ENCODE assay signal across 9 cellular contexts in the genomic region with DNA sequence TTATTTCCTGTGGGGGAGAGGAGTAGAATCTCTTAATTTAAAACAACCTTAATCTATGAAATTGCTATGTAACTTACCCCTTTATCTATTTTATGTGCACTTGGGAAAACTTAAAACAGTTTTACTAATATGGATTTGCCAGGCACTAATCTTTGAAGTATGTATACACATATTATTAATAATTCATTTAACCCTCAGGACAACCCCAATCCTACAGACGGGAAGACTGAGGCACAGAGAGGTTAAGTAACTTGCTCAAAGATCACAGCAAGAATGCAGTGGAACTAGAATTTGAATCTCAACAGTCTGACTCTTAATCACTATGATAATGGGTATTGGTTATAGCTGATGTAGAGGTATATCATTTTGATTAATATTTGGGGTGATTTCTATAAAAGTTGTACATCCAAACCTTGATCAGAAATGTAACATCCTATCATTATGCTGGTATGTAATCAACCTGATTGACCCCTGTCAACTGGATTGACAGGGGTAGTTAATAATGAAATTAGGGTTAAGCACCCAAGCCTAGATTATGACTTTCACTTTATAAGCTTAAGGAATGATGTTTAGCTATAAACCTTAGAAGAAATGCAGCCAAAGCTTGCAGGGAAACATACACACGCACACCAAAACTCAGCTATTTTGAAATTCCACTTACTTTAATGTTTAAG. TPM values are rescaled to one million over a fixed set of nuclear protein-coding genes. Genes with fewer than 3 reads are reported as not detected.
DNase-seq lines count a peak whose midpoint lies in the region; ATAC-seq and TF ChIP-seq lines count a peak whose summit lies in the region.
"Had no signal": no experiment of that assay in that cellular context is flagged by ENCODE, and none has a peak within 500 bp of the region (broad histone marks: within the 10 kb centered on the region; RNA-seq: fewer than 3 reads in every experiment).

No MANE protein-coding gene starts in this region.

- H3K4me3 ChIP-seq in ACC112 (ENCODE audit: low read depth, low read length), result peak overlapping the region; percentile 95
- H3K4me3 ChIP-seq in HEK293 (ENCODE audit: low read depth, low read length), result peak overlapping the region; percentile 88
- peak overlapping the region; percentile 76 to 100 (median 77) for H3K4me3 ChIP-seq in breast epithelium
- H3K4me3 ChIP-seq in naive thymus-derived CD4-positive, alpha-beta T cell (ENCODE audit: low read length), result no peak overlapping the region
- no peak overlapping the region for H3K4me3 ChIP-seq in SJCRH30

- H3K9me3 Mint-ChIP-seq in naive thymus-derived CD4-positive, alpha-beta T cell, result peaks cover 0 to 2% (median 0%) of the 10 kb centered on the region in 11 donors

- H3K79me2 ChIP-seq in ACC112 (ENCODE audit: control insufficient read depth, insufficient read depth, low read length, unreplicated experiment), result no peaks in the 10 kb centered on the region

- peak overlapping the region in 9 of 10 donors; percentile 86 to 96 (median 94) for H3K4me3 Mint-ChIP-seq in naive thymus-derived CD4-positive, alpha-beta T cell

- H3K27me3 ChIP-seq in ACC112 (ENCODE audit: insufficient read depth, low read length) (no peaks in the 10 kb centered on the region), breast epithelium (no peaks in the 10 kb centered on the region), SJCRH30 (no peaks in the 10 kb centered on the region)
- H3K27me3 ChIP-seq in naive thymus-derived CD4-positive, alpha-beta T cell (ENCODE audit: control insufficient read depth in 2 of 2, insufficient read depth in 2 of 2, low read length in 2 of 2), result no peaks in the 10 kb centered on the region

- H3K27ac Mint-ChIP-seq in naive thymus-derived CD4-positive, alpha-beta T cell, result peak overlapping the region in 4 of 9 donors; percentile 73 to 93 (median 86)

- no peaks in the 10 kb centered on the region for H3K9me3 ChIP-seq in HEK293 (ENCODE audit: control insufficient read depth, insufficient read depth, low read depth, low read length)
- no peaks in the 10 kb centered on the region for H3K9me3 ChIP-seq in breast epithelium
- no peaks in the 10 kb centered on the region for H3K9me3 ChIP-seq in naive thymus-derived CD4-positive, alpha-beta T cell (ENCODE audit: control insufficient read depth in 2 of 3, low read length in 3 of 3)
- no peaks in the 10 kb centered on the region for H3K9me3 ChIP-seq in SJCRH30 (replicated peaks)

- no peak for TF ChIP-seq POLR2A in breast epithelium (IDR thresholded peaks at IDR 0.05)

- POLR2A ChIA-PET in HEK293 (lab: Yijun Ruan, JAX), result interaction anchor here (1.0 kb wide), 1 partner anchor 392 kb away, joined by 3 read pairs; no protein-coding TSS in a partner anchor
- POLR2A ChIA-PET in naive thymus-derived CD4-positive, alpha-beta T cell (lab: Charles Lee), result interaction anchor here (0.7 kb wide), 2 partner anchors 92 to 388 kb away, joined by 3 to 4 read pairs; no protein-coding TSS in a partner anchor

- TF ChIP-seq CTCF in HEK293 (tag by site-specific recombination; IDR thresholded peaks at IDR 0.05) (no peak), breast epithelium (IDR thresholded peaks at IDR 0.05) (no peak)

- H3K27ac ChIP-seq in ACC112 (ENCODE audit: low read depth, low read length), result no peak overlapping the region
- H3K27ac ChIP-seq in HEK293 (ENCODE audit: extremely low read depth, low read depth, low read length), result no peak overlapping the region; the same call in 1 of the 2 replicates
- peak overlapping the region; percentile 92 to 100 for H3K27ac ChIP-seq in breast epithelium
- H3K27ac ChIP-seq in naive thymus-derived CD4-positive, alpha-beta T cell (ENCODE audit: low read depth, low read length), result no peak overlapping the region
- no peak overlapping the region for H3K27ac ChIP-seq in SJCRH30

- no peak for DNase-seq in breast epithelium (ENCODE audit: low spot score in 2 of 2)
- DNase-seq in naive thymus-derived CD4-positive, alpha-beta T cell, result no peak
- no peak for DNase-seq in SJCRH30
- DNase-seq in NCI-H187 treated with DMSO at 0.1 percent for 48 hours (lab: John Stamatoyannopoulos, UW), result no peak
- DNase-seq: DND-41 had no signal

- no peak for ATAC-seq in naive thymus-derived CD4-positive, alpha-beta T cell
- ATAC-seq in HG03457 (IDR thresholded peaks at IDR 0.05; ENCODE audit: unreplicated experiment) (no peak), GM18909 (IDR thresholded peaks at IDR 0.05; ENCODE audit: poor library complexity, unreplicated experiment) (no peak)

- CTCF ChIA-PET in HEK293 (lab: Yijun Ruan, JAX), result interaction anchor here (0.8 to 6.8 kb wide), 14 partner anchors 9 to 421 kb away, joined by 3 to 211 read pairs (median 7); no protein-coding TSS in a partner anchor
- CTCF ChIA-PET in naive thymus-derived CD4-positive, alpha-beta T cell (lab: Charles Lee), result interaction anchor here (1.1 to 1.7 kb wide), 3 partner anchors 12 to 93 kb away, joined by 3 to 4 read pairs (median 3); no protein-coding TSS in a partner anchor

- H3K4me1 Mint-ChIP-seq in naive thymus-derived CD4-positive, alpha-beta T cell, result peaks cover 7 to 15% (median 11%) of the 10 kb centered on the region in 7 donors

- H3K36me3 ChIP-seq in ACC112 (ENCODE audit: insufficient read depth, low read length) (no peaks in the 10 kb centered on the region), HEK293 (ENCODE audit: control insufficient read depth in 2 of 2, insufficient read depth in 1 of 2, low read length in 2 of 2) (peaks cover 0 to 7% of the 10 kb centered on the region in 2 experiments; a peak in 1 of 3 replicates), breast epithelium (no peaks in the 10 kb centered on the region), SJCRH30 (no peaks in the 10 kb centered on the region)
- H3K36me3 ChIP-seq in naive thymus-derived CD4-positive, alpha-beta T cell (ENCODE audit: control insufficient read depth in 2 of 3, insufficient read depth in 3 of 3, low read length in 3 of 3), result no peaks in the 10 kb centered on the region

- H3K4me1 ChIP-seq in ACC112 (ENCODE audit: control insufficient read depth, insufficient read depth, low read length, unreplicated experiment) (peaks cover 29% of the 10 kb centered on the region), HEK293 (ENCODE audit: control insufficient read depth, insufficient read depth, low read length) (peaks cover 7% of the 10 kb centered on the region; the same call in 1 of the 2 replicates), breast epithelium (peaks cover 0 to 3% of the 10 kb centered on the region in 2 donors), SJCRH30 (no peaks in the 10 kb centered on the region)
- H3K4me1 ChIP-seq in naive thymus-derived CD4-positive, alpha-beta T cell (ENCODE audit: control insufficient read depth in 2 of 2, insufficient read depth in 2 of 2, low read length in 2 of 2), result peaks cover 0 to 8% of the 10 kb centered on the region in 2 donors

- intact Hi-C loops in breast epithelium (cut with DNase I; ENCODE audit: low total_unique reads), result no loop called here
- intact Hi-C loops in naive thymus-derived CD4-positive, alpha-beta T cell (cut with micrococcal nuclease), result loop anchor here (5.0 kb wide), 4 partner anchors 388 to 1388 kb away; a partner anchor contains a TSS

- H2AFZ ChIP-seq in ACC112 (ENCODE audit: low read length, unreplicated experiment), result peak overlapping the region; percentile 99

- H3K27me3 Mint-ChIP-seq in naive thymus-derived CD4-positive, alpha-beta T cell, result peaks cover 0 to 30% (median 0%) of the 10 kb centered on the region in 5 donors

- peaks cover 0 to 5% (median 0%) of the 10 kb centered on the region in 5 donors for H3K36me3 Mint-ChIP-seq in naive thymus-derived CD4-positive, alpha-beta T cell

TF ChIP-seq in HEK293, 187 proteins besides CTCF, POLR2A, EP300 and RAD21:
- TF ChIP-seq ZNF175 (tag by site-specific recombination; IDR thresholded peaks at IDR 0.05) (no peak), ZNF184 (tag by site-specific recombination; IDR thresholded peaks at IDR 0.05) (no peak), ZNF664 (tag by site-specific recombination; IDR thresholded peaks at IDR 0.05) (peak; percentile 85), ZNF311 (tag by site-specific recombination; IDR thresholded peaks at IDR 0.05; ENCODE audit: borderline replicate concordance) (no peak), HOXA7 (CRISPR knock-in tag; IDR thresholded peaks at IDR 0.05; ENCODE audit: borderline replicate concordance) (no peak)
- TF ChIP-seq, protein P1, sequence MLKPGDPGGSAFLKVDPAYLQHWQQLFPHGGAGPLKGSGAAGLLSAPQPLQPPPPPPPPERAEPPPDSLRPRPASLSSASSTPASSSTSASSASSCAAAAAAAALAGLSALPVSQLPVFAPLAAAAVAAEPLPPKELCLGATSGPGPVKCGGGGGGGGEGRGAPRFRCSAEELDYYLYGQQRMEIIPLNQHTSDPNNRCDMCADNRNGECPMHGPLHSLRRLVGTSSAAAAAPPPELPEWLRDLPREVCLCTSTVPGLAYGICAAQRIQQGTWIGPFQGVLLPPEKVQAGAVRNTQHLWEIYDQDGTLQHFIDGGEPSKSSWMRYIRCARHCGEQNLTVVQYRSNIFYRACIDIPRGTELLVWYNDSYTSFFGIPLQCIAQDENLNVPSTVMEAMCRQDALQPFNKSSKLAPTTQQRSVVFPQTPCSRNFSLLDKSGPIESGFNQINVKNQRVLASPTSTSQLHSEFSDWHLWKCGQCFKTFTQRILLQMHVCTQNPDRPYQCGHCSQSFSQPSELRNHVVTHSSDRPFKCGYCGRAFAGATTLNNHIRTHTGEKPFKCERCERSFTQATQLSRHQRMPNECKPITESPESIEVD (tag by site-specific recombination; IDR thresholded peaks at IDR 0.05), result no peak
- TF ChIP-seq, protein P2, sequence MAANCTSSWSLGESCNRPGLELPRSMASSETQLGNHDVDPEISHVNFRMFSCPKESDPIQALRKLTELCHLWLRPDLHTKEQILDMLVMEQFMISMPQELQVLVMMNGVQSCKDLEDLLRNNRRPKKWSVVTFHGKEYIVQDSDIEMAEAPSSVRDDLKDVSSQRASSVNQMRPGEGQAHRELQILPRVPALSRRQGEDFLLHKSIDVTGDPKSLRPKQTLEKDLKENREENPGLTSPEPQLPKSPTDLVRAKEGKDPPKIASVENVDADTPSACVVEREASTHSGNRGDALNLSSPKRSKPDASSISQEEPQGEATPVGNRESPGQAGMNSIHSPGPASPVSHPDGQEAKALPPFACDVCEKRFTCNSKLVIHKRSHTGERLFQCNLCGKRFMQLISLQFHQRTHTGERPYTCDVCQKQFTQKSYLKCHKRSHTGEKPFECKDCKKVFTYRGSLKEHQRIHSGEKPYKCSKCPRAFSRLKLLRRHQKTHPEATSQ (tag by site-specific recombination; IDR thresholded peaks at IDR 0.05), result no peak

RNA-seq across cellular contexts. Expression of a gene that starts 1.6 kb away (rescaled TPM):
- 100 to 1,000 TPM in 1 of 3 donors, 10 to 100 TPM in 2; 54.4 to 114 (median 76.7) TPM for total RNA-seq in breast epithelium
- 1 to 10 TPM; 2.2 to 8.0 (median 6.9) TPM for total RNA-seq in naive thymus-derived CD4-positive, alpha-beta T cell
- 1 to 10 TPM in 1 of 2 donors, under 1 TPM in 1; 0.93 to 2.6 TPM for polyA plus RNA-seq in naive thymus-derived CD4-positive, alpha-beta T cell
- 2.3 and 3.7 TPM in 2 replicates for total RNA-seq in SJCRH30 (2014; rRNA removed; shearing (Covaris generic))

RNA-seq across cellular contexts. Expression of a gene that starts 52.6 kb away (rescaled TPM):
- 100 to 1,000 TPM in 2 of 3 donors, 10 to 100 TPM in 1; 59.7 to 138 (median 129) TPM for total RNA-seq in breast epithelium
- 1 to 10 TPM in 1 of 5 experiments, under 1 TPM in 1, not detected in 3; 0.73 to 1.6 TPM for total RNA-seq in naive thymus-derived CD4-positive, alpha-beta T cell
- polyA plus RNA-seq in naive thymus-derived CD4-positive, alpha-beta T cell, result not detected
- 68.6 and 71.8 TPM in 2 replicates for total RNA-seq in SJCRH30 (2014; rRNA removed; shearing (Covaris generic))

Comparison
In these comparisons a context has a peak if more than half of its experiments do, and no peak if none do; other contexts are left out.
1. H3K27ac ChIP-seq: peak in breast epithelium (2 of 2); none in ACC112 (single experiment), HEK293 (single experiment), naive thymus-derived CD4-positive, alpha-beta T cell (single experiment) and SJCRH30 (single experiment).
2. H3K4me3 ChIP-seq: peak in ACC112 (single experiment), HEK293 (single experiment) and breast epithelium (3 of 3); none in naive thymus-derived CD4-positive, alpha-beta T cell (single experiment) and SJCRH30 (single experiment).
3. RNA of a gene that starts 1.6 kb away (total RNA-seq): 54.4 to 114 TPM in breast epithelium; 2.2 to 8.0 TPM in naive thymus-derived CD4-positive, alpha-beta T cell and 2.3 to 3.7 TPM in SJCRH30; every median in the first group is over 4 times any median in the second.
4. RNA of a gene that starts 52.6 kb away (total RNA-seq): 59.7 to 138 TPM in breast epithelium and 68.6 to 71.8 TPM in SJCRH30; 0.73 to 1.6 TPM in naive thymus-derived CD4-positive, alpha-beta T cell; every median in the first group is over 10 times any median in the second.